In genomic region chr15:29461877-29462276, GRCh38 we compare ENCODE assay signal across 29 cellular contexts.
"Had no signal": no experiment of that assay in that cellular context is flagged by ENCODE, and none has a peak within 500 bp of the region (broad histone marks: within the 10 kb centered on the region; RNA-seq: fewer than 3 reads in every experiment).

No MANE protein-coding gene starts in this region.

- H2AFZ ChIP-seq: neural progenitor cell, parathyroid adenoma had no signal

- H3K4me3 ChIP-seq: neural progenitor cell, ovary, psoas muscle, right lobe of liver, sigmoid colon, suprapubic skin, testis, tibial artery, transverse colon, upper lobe of right lung, uterus had no signal

- ATAC-seq: natural killer cell; psoas muscle; right cardiac atrium; right lobe of liver; stimulated activated memory B cell treated with anti-CD40 and anti-IgM and Interleukin-4, amounts not matched to agents 10 μg/mL and 1 μg/mL and 100 μg/mL, for 72 hours; stimulated activated naive CD8-positive, alpha-beta T cell treated with anti-CD3 and anti-CD28 coated beads, Interleukin-15, amount 100 ng/mL, for 72 hours; stimulated activated naive CD8-positive, alpha-beta T cell treated with anti-CD3 and anti-CD28 coated beads, Interleukin-15, Interleukin-2, amounts not matched to agents 100 U/mL and 50 U/mL, for 24 hours; upper lobe of right lung had no signal

- FAIRE-seq: small intestine had no signal

- H3K27ac Mint-ChIP-seq: natural killer cell; nephron; neural progenitor cell; progenitor cell of endocrine pancreas; stimulated activated memory B cell treated with anti-CD40 and anti-IgM and Interleukin-4, amounts not matched to agents 10 μg/mL and 1 μg/mL and 100 μg/mL, for 72 hours; stimulated activated naive CD8-positive, alpha-beta T cell treated with anti-CD3 and anti-CD28 coated beads, Interleukin-15, amount 100 ng/mL, for 72 hours; type B pancreatic cell had no signal

- H3K9ac ChIP-seq: neural progenitor cell, parathyroid adenoma had no signal

- DNase-seq: natural killer cell; occipital lobe; ovary; posterior cingulate gyrus; psoas muscle; right cardiac atrium; sigmoid colon; small intestine; stimulated activated CD4-positive, alpha-beta T cell treated with anti-CD3 and anti-CD28 coated beads, Interleukin-15, amount 100 ng/mL, for 24 hours; stimulated activated CD4-positive, alpha-beta T cell treated with anti-CD3 and anti-CD28 coated beads, Interleukin-2, amount 100 ng/mL, for 24 hours; stimulated activated CD4-positive, alpha-beta T cell treated with anti-CD3 and anti-CD28 coated beads, Interleukin-2, amount 100 ng/mL, for 48 hours; stimulated activated CD4-positive, alpha-beta T cell treated with anti-CD3 and anti-CD28 coated beads, Interleukin-4, amount 100 ng/mL, for 24 hours; stimulated activated naive CD4-positive, alpha-beta T cell; stimulated activated naive CD8-positive, alpha-beta T cell treated with anti-CD3 and anti-CD28 coated beads, Interleukin-15, amount 100 ng/mL, for 72 hours; stimulated activated naive CD8-positive, alpha-beta T cell treated with anti-CD3 and anti-CD28 coated beads, Interleukin-15, Interleukin-2, amounts not matched to agents 100 U/mL and 50 U/mL, for 24 hours; substantia nigra; testis; tibial artery; transverse colon; upper lobe of right lung; uterus had no signal

- H3K4me3 Mint-ChIP-seq: natural killer cell; nephron; neural progenitor cell; stimulated activated memory B cell treated with anti-CD40 and anti-IgM and Interleukin-4, amounts not matched to agents 10 μg/mL and 1 μg/mL and 100 μg/mL, for 72 hours; stimulated activated naive CD8-positive, alpha-beta T cell treated with anti-CD3 and anti-CD28 coated beads, Interleukin-15, amount 100 ng/mL, for 72 hours; type B pancreatic cell had no signal

- H3K27me3 Mint-ChIP-seq: stimulated activated naive CD8-positive, alpha-beta T cell treated with anti-CD3 and anti-CD28 coated beads, Interleukin-15, amount 100 ng/mL, for 72 hours had no signal

- H3K4me1 Mint-ChIP-seq: natural killer cell; nephron; stimulated activated naive CD8-positive, alpha-beta T cell treated with anti-CD3 and anti-CD28 coated beads, Interleukin-15, amount 100 ng/mL, for 72 hours had no signal

- H3K4me2 ChIP-seq: neural progenitor cell had no signal

- H3K36me3 Mint-ChIP-seq: natural killer cell; neural progenitor cell; stimulated activated memory B cell treated with anti-CD40 and anti-IgM and Interleukin-4, amounts not matched to agents 10 μg/mL and 1 μg/mL and 100 μg/mL, for 72 hours; type B pancreatic cell had no signal

- H3K9me3 ChIP-seq: ovary, psoas muscle, right lobe of liver, sigmoid colon, suprapubic skin, testis, tibial artery, transverse colon, upper lobe of right lung, uterus had no signal

- H3K9me3 Mint-ChIP-seq: natural killer cell; nephron; neural progenitor cell; stimulated activated naive CD8-positive, alpha-beta T cell treated with anti-CD3 and anti-CD28 coated beads, Interleukin-15, amount 100 ng/mL, for 72 hours; type B pancreatic cell had no signal

- H3K36me3 ChIP-seq: neural progenitor cell, ovary, right lobe of liver, sigmoid colon, suprapubic skin, tibial artery, transverse colon, upper lobe of right lung, uterus had no signal

- H3K27me3 ChIP-seq: neural progenitor cell, ovary, right lobe of liver, sigmoid colon, testis, tibial artery, transverse colon, upper lobe of right lung, uterus had no signal

- H3K27ac ChIP-seq: neural progenitor cell, ovary, parathyroid adenoma, psoas muscle, right lobe of liver, sigmoid colon, suprapubic skin, testis, tibial artery, transverse colon, upper lobe of right lung, uterus had no signal

- H3K4me1 ChIP-seq: neural progenitor cell, psoas muscle, right lobe of liver, suprapubic skin, testis, tibial artery, transverse colon, upper lobe of right lung, uterus had no signal
